ENCODE assay signal across 20 cellular contexts in genomic region chr12:67911789-67912188, GRCh38.
DNase-seq lines count a peak whose midpoint lies in the region; ATAC-seq and TF ChIP-seq lines count a peak whose summit lies in the region.
"Had no signal": no experiment of that assay in that cellular context is flagged by ENCODE, and none has a peak within 500 bp of the region (broad histone marks: within the 10 kb centered on the region; RNA-seq: fewer than 3 reads in every experiment).

No MANE protein-coding gene starts in this region.

- no peaks in the 10 kb centered on the region for H3K36me3 ChIP-seq in PC-3 (ENCODE audit: low read depth, low read length)
- no peaks in the 10 kb centered on the region for H3K36me3 ChIP-seq in sigmoid colon
- no peaks in the 10 kb centered on the region for H3K36me3 ChIP-seq in H7 (replicated peaks; ENCODE audit: control insufficient read depth, insufficient read depth, low read length)

- CTCF ChIA-PET in PC-3 (lab: Charles Lee), result no interaction called here

- no peaks in the 10 kb centered on the region for H4K20me1 ChIP-seq in PC-3 (ENCODE audit: low read length)

- 0 out of 2 replicates have a peak overlapping the region, but pooled peaks have one; percentile 45 for H3K4me2 ChIP-seq in PC-3 (ENCODE audit: low read length)

- H3K27ac Mint-ChIP-seq in chondrocyte (ENCODE audit: unreplicated experiment), result peak overlapping the region; percentile 49
- H3K27ac Mint-ChIP-seq: CD14-positive monocyte had no signal

- H3K9me3 ChIP-seq in PC-3 (ENCODE audit: low read length) (no peaks in the 10 kb centered on the region), sigmoid colon (no peaks in the 10 kb centered on the region)

- H3F3A ChIP-seq in PC-3 (ENCODE audit: low read length, unreplicated experiment), result no peaks in the 10 kb centered on the region

- no peak overlapping the region for H3K9ac ChIP-seq in PC-3 (ENCODE audit: low read length)

- POLR2A ChIA-PET in PC-3 (lab: Charles Lee; ENCODE audit: unreplicated experiment), result no interaction called here

- DNase-seq in PC-3 (no peak), chondrocyte (ENCODE audit: low spot score) (no peak), left ventricle myocardium superior (no peak), sigmoid colon (no peak), NCI-H1417 (lab: John Stamatoyannopoulos, UW) (no peak), H7 (no peak), GM19240 (ENCODE audit: insufficient read length, low spot score) (no peak)
- DNase-seq: ACHN, AML-193, COR-L47, Kasumi-1, MM.1S, NCI-H1694, NCI-H226, NCI-H524 treated with DMSO at 0.1 percent for 48 hours, SHP77 had no signal

- no peak for TF ChIP-seq EP300 in sigmoid colon (IDR thresholded peaks at IDR 0.05)

- intact Hi-C loops in PC-3 (cut with micrococcal nuclease) (loop anchor here (5.0 to 10.0 kb wide), 3 partner anchors 99 to 197 kb away; no protein-coding TSS in a partner anchor), left ventricle myocardium superior (cut with micrococcal nuclease) (no loop called here), sigmoid colon (cut with DNase I) (no loop called here)

- H3K9me3 Mint-ChIP-seq in chondrocyte (ENCODE audit: low read depth), result no peaks in the 10 kb centered on the region
- H3K9me3 Mint-ChIP-seq: IgD-negative memory B cell had no signal

- H3K9me2 ChIP-seq in PC-3 (replicated peaks; ENCODE audit: low read length), result no peaks in the 10 kb centered on the region

- no peaks in the 10 kb centered on the region for H3K36me3 Mint-ChIP-seq in chondrocyte (ENCODE audit: low read depth)
- H3K36me3 Mint-ChIP-seq: CD14-positive monocyte had no signal

- H3K4me3 Mint-ChIP-seq in chondrocyte (ENCODE audit: unreplicated experiment), result no peak overlapping the region
- H3K4me3 Mint-ChIP-seq: CD14-positive monocyte, IgD-negative memory B cell had no signal

- no peak for ATAC-seq in PC-3
- peak; percentile 61 for ATAC-seq in left ventricle myocardium superior
- no peak for ATAC-seq in HG03460 (IDR thresholded peaks at IDR 0.05; ENCODE audit: unreplicated experiment)
- ATAC-seq: Panc1 had no signal

- H3K27me3 Mint-ChIP-seq in chondrocyte (ENCODE audit: low read depth), result no peaks in the 10 kb centered on the region

- TF ChIP-seq CTCF in PC-3 (conservative IDR thresholded peaks at IDR 0.05; ENCODE audit: low read depth, low read length) (no peak), chondrocyte (IDR thresholded peaks at IDR 0.05) (no peak), sigmoid colon (IDR thresholded peaks at IDR 0.05) (no peak)

- H3K4me1 Mint-ChIP-seq in chondrocyte (ENCODE audit: low read depth), result peaks cover 41% of the 10 kb centered on the region
- H3K4me1 Mint-ChIP-seq: CD14-positive monocyte had no signal

- WGBS in sigmoid colon, 2 donors, result 82 to 84% methylated on average over 3 of the region's 3 CpGs

- no peak overlapping the region for H2AFZ ChIP-seq in PC-3 (ENCODE audit: low read length)

- H3K27me3 ChIP-seq in PC-3 (ENCODE audit: low read length), result no peaks in the 10 kb centered on the region
- no peaks in the 10 kb centered on the region for H3K27me3 ChIP-seq in sigmoid colon
- H3K27me3 ChIP-seq in H7 (ENCODE audit: control insufficient read depth, insufficient read depth, low read length), result no peaks in the 10 kb centered on the region

- H3K4me3 ChIP-seq in PC-3 (ENCODE audit: low read length), result no peak overlapping the region
- H3K4me3 ChIP-seq in sigmoid colon, result no peak overlapping the region
- H3K4me3 ChIP-seq in H7 (ENCODE audit: insufficient read depth, low read depth, low read length), result no peak overlapping the region

- H3K4me1 ChIP-seq in PC-3 (ENCODE audit: insufficient read depth, low read length), result peaks cover 38% of the 10 kb centered on the region
- H3K4me1 ChIP-seq in sigmoid colon, result peaks cover 0 to 30% (median 21%) of the 10 kb centered on the region in 4 donors

- peak overlapping the region; percentile 89; the same call in 1 of the 2 replicates for H3K27ac ChIP-seq in PC-3 (ENCODE audit: low read length)
- peak overlapping the region; percentile 37 to 75 (median 54) for H3K27ac ChIP-seq in sigmoid colon

- no peak for TF ChIP-seq POLR2A in sigmoid colon (IDR thresholded peaks at IDR 0.05)

- H3K79me2 ChIP-seq in PC-3 (ENCODE audit: low read length), result no peaks in the 10 kb centered on the region

- BruUV-seq in PC-3 (replicated peaks; lab: Mats Ljungman, UMichigan), result no TSS peak
